Comparison of ENCODE assay signal across 15 cellular contexts in the genomic region with DNA sequence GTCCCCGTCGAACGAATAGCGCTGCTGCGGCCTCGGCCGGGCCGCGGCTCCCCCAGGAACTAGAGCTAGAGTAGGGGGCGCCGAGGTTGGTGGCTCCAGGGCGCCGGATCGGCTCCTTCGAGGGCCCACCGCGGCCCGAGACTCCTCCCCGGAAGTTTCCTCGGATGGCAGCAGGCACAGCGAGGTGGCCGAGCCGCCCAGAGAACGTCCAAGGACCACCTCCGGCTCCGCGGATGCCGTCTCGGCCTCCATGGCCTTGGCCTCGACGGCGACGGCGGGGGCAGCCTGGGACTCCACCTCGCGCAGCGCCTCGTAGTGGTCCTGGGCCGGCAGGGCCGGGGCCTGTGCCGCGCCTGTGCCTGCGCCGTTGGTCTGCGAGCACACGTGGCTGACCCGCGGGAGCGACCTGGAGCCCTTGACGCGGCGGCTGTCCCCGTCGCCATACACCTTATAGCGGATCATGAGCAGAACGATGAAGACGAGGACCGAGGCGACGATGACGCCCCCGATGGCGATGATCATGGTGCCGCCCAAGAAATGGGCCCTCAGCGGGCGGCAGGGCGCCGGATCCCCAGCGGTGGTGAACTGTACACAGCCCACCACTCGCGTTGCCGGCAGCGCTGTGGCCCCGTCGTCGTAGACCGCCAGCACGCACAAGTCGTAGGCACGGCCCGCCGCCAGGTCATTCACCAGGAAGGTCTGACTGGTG. TPM values are rescaled to one million over a fixed set of nuclear protein-coding genes. Genes with fewer than 3 reads are reported as not detected.
DNase-seq lines count a peak whose midpoint lies in the region; ATAC-seq and TF ChIP-seq lines count a peak whose summit lies in the region.
"Had no signal": no experiment of that assay in that cellular context is flagged by ENCODE, and none has a peak within 500 bp of the region (broad histone marks: within the 10 kb centered on the region; RNA-seq: fewer than 3 reads in every experiment).

No MANE protein-coding gene starts in this region.

- no peaks in the 10 kb centered on the region for H3K36me3 ChIP-seq in trophoblast cell (ENCODE audit: control insufficient read depth in 1 of 2, insufficient read depth in 2 of 2, low read length in 2 of 2)

- peak overlapping the region; percentile 56 for H4K12ac ChIP-seq in trophoblast cell (ENCODE audit: low read depth, low read length)

- WGBS in trophoblast cell (ENCODE audit: extremely low coverage, insufficient coverage, insufficient read length): no CpG with 5 or more reads among the region's 82 CpGs

- H3K23ac ChIP-seq in trophoblast cell (ENCODE audit: low read length): no peak overlapping the region

- H4K91ac ChIP-seq in trophoblast cell (ENCODE audit: low read depth, low read length): peak overlapping the region; percentile 9

- no peaks in the 10 kb centered on the region for H3K36me3 Mint-ChIP-seq in Calu3 (ENCODE audit: insufficient read depth, unreplicated experiment)
- H3K36me3 Mint-ChIP-seq in WTC11: peaks cover 5% of the 10 kb centered on the region

- no peak overlapping the region for H2BK5ac ChIP-seq in trophoblast cell (ENCODE audit: low read depth, low read length, poor library complexity)

- H3K4me3 ChIP-seq in iPS-18c (ENCODE audit: insufficient read depth, low read depth, low read length): peak overlapping the region; percentile 74
- peak overlapping the region; percentile 15 for H3K4me3 ChIP-seq in trophoblast cell (ENCODE audit: low read depth, low read length)
- H3K4me3 ChIP-seq: GM12878 had no signal

- CTCF ChIA-PET in Calu3 (lab: Charles Lee) (interaction anchor here (0.5 kb wide), 1 partner anchor 456 kb away, joined by 3 read pairs; no protein-coding TSS in a partner anchor), WTC11 (lab: Charles Lee) (interaction anchor here (1.2 kb wide), 1 partner anchor 20 kb away, joined by 3 read pairs; no protein-coding TSS in a partner anchor)

- DNase-seq in Calu3: no peak
- peak; percentile 66 for DNase-seq in WTC11 (ENCODE audit: low spot score)
- no peak for DNase-seq in trophoblast cell
- no peak for DNase-seq in NCI-H2196 treated with DMSO at 0.1 percent for 48 hours (lab: John Stamatoyannopoulos, UW; ENCODE audit: unreplicated experiment)
- no peak for DNase-seq in cerebellar cortex (ENCODE audit: low spot score)
- DNase-seq: activated gamma-delta T cell, MV-4-11, NCI-H446 treated with DMSO at 0.1 percent for 48 hours, T-helper 17 cell had no signal

- peaks cover 17 to 30% of the 10 kb centered on the region in 2 experiments for H3K4me1 ChIP-seq in trophoblast cell (ENCODE audit: control insufficient read depth in 1 of 2, insufficient read depth in 2 of 2, low read length in 2 of 2)

- no peak overlapping the region for H3K4ac ChIP-seq in trophoblast cell (ENCODE audit: low read depth, low read length)

- TF ChIP-seq CTCF in Calu3 (IDR thresholded peaks at IDR 0.05; ENCODE audit: unreplicated experiment) (no peak), WTC11 (IDR thresholded peaks at IDR 0.05) (no peak)

- H2AK5ac ChIP-seq in trophoblast cell (ENCODE audit: low read length): no peak overlapping the region

- H3K9me3 ChIP-seq in iPS-18c (ENCODE audit: control insufficient read depth, insufficient read depth, low read length) (no peaks in the 10 kb centered on the region), trophoblast cell (ENCODE audit: insufficient read depth, low read depth, low read length) (peaks cover 9% of the 10 kb centered on the region)

- no peaks in the 10 kb centered on the region for H3K79me2 ChIP-seq in trophoblast cell (ENCODE audit: control insufficient read depth, insufficient read depth, low read length, poor library complexity)

- no peak overlapping the region for H3K18ac ChIP-seq in trophoblast cell (ENCODE audit: low read length)

- peaks cover 41% of the 10 kb centered on the region for H3K27me3 Mint-ChIP-seq in Calu3 (ENCODE audit: unreplicated experiment)
- peaks cover 47% of the 10 kb centered on the region for H3K27me3 Mint-ChIP-seq in WTC11 (ENCODE audit: low read depth)
- H3K27me3 Mint-ChIP-seq: T-helper 17 cell had no signal

- H3K9ac ChIP-seq in trophoblast cell (ENCODE audit: low read length): no peak overlapping the region

- no peak overlapping the region for H3K27ac ChIP-seq in trophoblast cell (ENCODE audit: low read depth, low read length)

- POLR2A ChIA-PET in WTC11 (lab: Charles Lee): no interaction called here

- H3K27ac Mint-ChIP-seq in Calu3 (ENCODE audit: unreplicated experiment) (no peak overlapping the region), WTC11 (peak overlapping the region; percentile 51; the same call in 1 of the 2 replicates)
- H3K27ac Mint-ChIP-seq: nephron, T-helper 17 cell had no signal

- H3K4me1 Mint-ChIP-seq in Calu3 (ENCODE audit: low read depth, unreplicated experiment): peaks cover 24% of the 10 kb centered on the region
- H3K4me1 Mint-ChIP-seq in WTC11: peaks cover 51% of the 10 kb centered on the region

- peaks cover 11% of the 10 kb centered on the region for H3K27me3 ChIP-seq in trophoblast cell (ENCODE audit: insufficient read depth, low read length)

- no peak overlapping the region for H2BK12ac ChIP-seq in trophoblast cell (ENCODE audit: low read length)

- peaks cover 4% of the 10 kb centered on the region for H3K79me1 ChIP-seq in trophoblast cell (ENCODE audit: low read length)

- ATAC-seq in WTC11: peak; percentile 25
- no peak for ATAC-seq in GM21381 (IDR thresholded peaks at IDR 0.05; ENCODE audit: unreplicated experiment)
- no peak for ATAC-seq in HG02642 (IDR thresholded peaks at IDR 0.05; ENCODE audit: poor library complexity, unreplicated experiment)
- ATAC-seq: GM12878 had no signal

- peak overlapping the region; percentile 61 for H3K4me2 ChIP-seq in trophoblast cell (ENCODE audit: low read length)

- H2AFZ ChIP-seq in trophoblast cell (ENCODE audit: insufficient read depth, low read length, poor library complexity): peak overlapping the region; percentile 77

- H2BK120ac ChIP-seq in trophoblast cell (ENCODE audit: insufficient read depth, low read length, poor library complexity): no peak overlapping the region

- BruUV-seq in Calu3 (replicated peaks; lab: Mats Ljungman, UMichigan): no TSS peak

- peak overlapping the region; percentile 28 for H3K14ac ChIP-seq in trophoblast cell (ENCODE audit: low read length)

- peak overlapping the region; percentile 65 for H4K8ac ChIP-seq in trophoblast cell (ENCODE audit: low read depth, low read length)

- intact Hi-C loops in Calu3 (cut with micrococcal nuclease; ENCODE audit: unreplicated experiment): no loop called here

- H3K9me3 Mint-ChIP-seq in Calu3 (ENCODE audit: low read depth, unreplicated experiment) (peaks cover 2% of the 10 kb centered on the region), WTC11 (no peaks in the 10 kb centered on the region)
- H3K9me3 Mint-ChIP-seq: nephron had no signal

- H3K4me3 Mint-ChIP-seq in Calu3 (ENCODE audit: low read depth, unreplicated experiment) (peak overlapping the region; percentile 22), WTC11 (peak overlapping the region; percentile 75)
- H3K4me3 Mint-ChIP-seq: T-helper 17 cell had no signal

TF ChIP-seq in WTC11, 78 proteins besides CTCF, POLR2A, EP300 and RAD21 (continues in another document):
- TF ChIP-seq, protein P1, sequence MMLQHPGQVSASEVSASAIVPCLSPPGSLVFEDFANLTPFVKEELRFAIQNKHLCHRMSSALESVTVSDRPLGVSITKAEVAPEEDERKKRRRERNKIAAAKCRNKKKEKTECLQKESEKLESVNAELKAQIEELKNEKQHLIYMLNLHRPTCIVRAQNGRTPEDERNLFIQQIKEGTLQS (CRISPR knock-in tag; conservative IDR thresholded peaks at IDR 0.05): no peak
- TF ChIP-seq JUN (CRISPR knock-in tag; IDR thresholded peaks at IDR 0.05): peak; percentile 76; the same call in 1 of the 2 replicates
- TF ChIP-seq, protein P2, sequence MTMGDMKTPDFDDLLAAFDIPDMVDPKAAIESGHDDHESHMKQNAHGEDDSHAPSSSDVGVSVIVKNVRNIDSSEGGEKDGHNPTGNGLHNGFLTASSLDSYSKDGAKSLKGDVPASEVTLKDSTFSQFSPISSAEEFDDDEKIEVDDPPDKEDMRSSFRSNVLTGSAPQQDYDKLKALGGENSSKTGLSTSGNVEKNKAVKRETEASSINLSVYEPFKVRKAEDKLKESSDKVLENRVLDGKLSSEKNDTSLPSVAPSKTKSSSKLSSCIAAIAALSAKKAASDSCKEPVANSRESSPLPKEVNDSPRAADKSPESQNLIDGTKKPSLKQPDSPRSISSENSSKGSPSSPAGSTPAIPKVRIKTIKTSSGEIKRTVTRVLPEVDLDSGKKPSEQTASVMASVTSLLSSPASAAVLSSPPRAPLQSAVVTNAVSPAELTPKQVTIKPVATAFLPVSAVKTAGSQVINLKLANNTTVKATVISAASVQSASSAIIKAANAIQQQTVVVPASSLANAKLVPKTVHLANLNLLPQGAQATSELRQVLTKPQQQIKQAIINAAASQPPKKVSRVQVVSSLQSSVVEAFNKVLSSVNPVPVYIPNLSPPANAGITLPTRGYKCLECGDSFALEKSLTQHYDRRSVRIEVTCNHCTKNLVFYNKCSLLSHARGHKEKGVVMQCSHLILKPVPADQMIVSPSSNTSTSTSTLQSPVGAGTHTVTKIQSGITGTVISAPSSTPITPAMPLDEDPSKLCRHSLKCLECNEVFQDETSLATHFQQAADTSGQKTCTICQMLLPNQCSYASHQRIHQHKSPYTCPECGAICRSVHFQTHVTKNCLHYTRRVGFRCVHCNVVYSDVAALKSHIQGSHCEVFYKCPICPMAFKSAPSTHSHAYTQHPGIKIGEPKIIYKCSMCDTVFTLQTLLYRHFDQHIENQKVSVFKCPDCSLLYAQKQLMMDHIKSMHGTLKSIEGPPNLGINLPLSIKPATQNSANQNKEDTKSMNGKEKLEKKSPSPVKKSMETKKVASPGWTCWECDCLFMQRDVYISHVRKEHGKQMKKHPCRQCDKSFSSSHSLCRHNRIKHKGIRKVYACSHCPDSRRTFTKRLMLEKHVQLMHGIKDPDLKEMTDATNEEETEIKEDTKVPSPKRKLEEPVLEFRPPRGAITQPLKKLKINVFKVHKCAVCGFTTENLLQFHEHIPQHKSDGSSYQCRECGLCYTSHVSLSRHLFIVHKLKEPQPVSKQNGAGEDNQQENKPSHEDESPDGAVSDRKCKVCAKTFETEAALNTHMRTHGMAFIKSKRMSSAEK (CRISPR knock-in tag; IDR thresholded peaks at IDR 0.05; ENCODE audit: borderline replicate concordance): no peak
- TF ChIP-seq ZBTB21 (CRISPR knock-in tag; IDR thresholded peaks at IDR 0.05; ENCODE audit: borderline replicate concordance): peak; percentile 70

RNA-seq across cellular contexts. Expression of a gene that starts 11.8 kb away (rescaled TPM):
- total RNA-seq in Calu3 (2022) (1.0 and 1.1 TPM in 2 replicates), WTC11 (2021) (not detected in 3 replicates)
- polyA plus RNA-seq in trophoblast cell (2013): 0.12 and 0.18 TPM in 2 replicates
- total RNA-seq: epithelial cell of proximal tubule, GM12878, T-helper 17 cell had no signal
- polyA plus RNA-seq: GM12878 had no signal

RNA-seq across cellular contexts. Expression of a gene that starts 12.7 kb away (rescaled TPM):
- 4.0 and 5.6 TPM in 2 replicates for total RNA-seq in Calu3 (2022)
- total RNA-seq in WTC11 (2021): 7.1 to 8.5 TPM (median 8.1 TPM) in 3 replicates
- polyA plus RNA-seq in trophoblast cell (2013): 2.1 and 2.7 TPM in 2 replicates

RNA-seq across cellular contexts. Expression of a gene that starts 27.9 kb away (rescaled TPM):
- total RNA-seq in Calu3 (2022) (not detected in 2 replicates), WTC11 (2021) (0.96 to 1.8 TPM (median 1.4 TPM) in 3 replicates)
- polyA plus RNA-seq in trophoblast cell (2013): 0.55 and 0.79 TPM in 2 replicates
- total RNA-seq: epithelial cell of proximal tubule had no signal

RNA-seq across cellular contexts. Expression of a gene that starts 34.2 kb away (rescaled TPM):
- total RNA-seq in Calu3 (2022) (214 and 237 TPM in 2 replicates), WTC11 (2021) (148 to 164 TPM (median 150 TPM) in 3 replicates)
- polyA plus RNA-seq in trophoblast cell (2013): 161 and 162 TPM in 2 replicates

RNA-seq across cellular contexts. Expression of a gene that starts 39.8 kb away (rescaled TPM):
- total RNA-seq in Calu3 (2022): not detected in 2 replicates
- not detected in 3 replicates for total RNA-seq in WTC11 (2021)
- polyA plus RNA-seq in trophoblast cell (2013): 0.07 TPM in 1 of 2 replicates, not detected in the other
- total RNA-seq: epithelial cell of proximal tubule, GM12878, T-helper 17 cell had no signal
